14 cellular contexts compared by ENCODE assay signal in the genomic region with DNA sequence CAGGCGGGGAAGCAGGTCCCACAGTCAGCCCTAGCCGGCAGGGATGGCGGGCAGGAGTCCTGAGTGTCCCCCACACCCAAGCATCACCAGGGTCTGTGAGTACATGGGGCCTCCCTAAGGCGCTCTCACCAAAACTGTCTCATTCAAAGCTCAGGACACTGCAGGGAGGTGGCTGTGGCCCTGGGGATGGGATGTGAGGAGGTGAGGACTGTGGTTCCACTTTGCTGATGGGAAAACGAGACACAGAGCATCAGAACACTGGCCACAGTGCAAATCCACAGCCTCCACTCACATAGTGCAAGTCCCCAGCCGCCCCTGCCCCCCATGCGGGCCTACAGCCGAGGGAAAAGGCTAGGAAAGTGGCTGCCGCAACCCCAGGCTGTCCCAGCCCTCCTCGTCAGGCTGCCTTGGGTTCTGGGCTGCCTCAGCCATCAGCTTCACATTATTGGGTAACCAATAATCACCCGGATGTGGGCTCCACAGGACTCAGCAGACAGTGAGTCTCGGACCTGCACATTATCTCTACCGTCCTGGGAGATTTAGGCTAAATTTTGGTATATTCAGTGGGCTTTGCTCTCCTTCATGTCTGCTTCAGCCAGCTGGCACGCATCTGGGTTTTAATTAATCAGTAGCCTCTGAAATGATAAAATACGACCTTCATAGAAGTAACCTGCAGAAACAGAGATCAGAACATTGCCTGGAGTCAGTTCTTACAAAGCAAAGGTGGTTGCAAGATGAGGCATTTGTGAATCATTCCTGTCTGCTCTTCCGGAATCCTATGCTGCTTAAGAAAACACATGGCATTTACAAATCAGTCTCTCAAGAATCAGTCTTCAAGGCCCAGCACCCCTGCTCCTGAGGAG.
"Had no signal": no experiment of that assay in that cellular context is flagged by ENCODE, and none has a peak within 500 bp of the region (broad histone marks: within the 10 kb centered on the region; RNA-seq: fewer than 3 reads in every experiment).

No MANE protein-coding gene starts in this region.

- H3K4me1 Mint-ChIP-seq: activated B cell treated with CpG ODN at 0.5 μM for 24 hours; activated CD4-positive, alpha-beta T cell treated with anti-CD3 and anti-CD28 coated beads, Interleukin-2, amount 10 ng/mL, durations not matched to agents 24 days and 14 days; activated naive CD4-positive, alpha-beta T cell treated with anti-CD3 and anti-CD28 coated beads, Interleukin-2, amount 50 U/mL, for 24 hours; activated T-helper 17 cell treated with anti-CD3 and anti-CD28 coated beads, Interleukin-2, amount 50 U/mL, for 72 hours; memory B cell; T-helper 17 cell had no signal

- H3K4me3 Mint-ChIP-seq: activated B cell treated with CpG ODN at 0.5 μM for 24 hours; activated CD4-positive, alpha-beta T cell treated with anti-CD3 and anti-CD28 coated beads, Interleukin-2, amount 10 ng/mL, durations not matched to agents 24 days and 14 days; activated naive CD4-positive, alpha-beta T cell treated with anti-CD3 and anti-CD28 coated beads, Interleukin-2, amount 50 U/mL, for 24 hours; activated T-helper 17 cell treated with anti-CD3 and anti-CD28 coated beads, Interleukin-2, amount 50 U/mL, for 72 hours; memory B cell; nephron progenitor cell; stimulated activated naive CD8-positive, alpha-beta T cell treated with anti-CD3 and anti-CD28 coated beads, Interleukin-15, Interleukin-2, amounts not matched to agents 100 ng/mL and 50 ng/mL, for 24 hours; T-helper 17 cell had no signal

- H3K9me3 Mint-ChIP-seq: activated naive CD4-positive, alpha-beta T cell treated with anti-CD3 and anti-CD28 coated beads, Interleukin-2, amount 50 U/mL, for 24 hours; activated T-helper 17 cell treated with anti-CD3 and anti-CD28 coated beads, Interleukin-2, amount 50 U/mL, for 72 hours; memory B cell; stimulated activated naive CD8-positive, alpha-beta T cell treated with anti-CD3 and anti-CD28 coated beads, Interleukin-15, Interleukin-2, amounts not matched to agents 100 ng/mL and 50 ng/mL, for 24 hours had no signal

- H3K27ac Mint-ChIP-seq: activated B cell treated with CpG ODN at 0.5 μM for 24 hours; activated CD4-positive, alpha-beta T cell treated with anti-CD3 and anti-CD28 coated beads, Interleukin-2, amount 10 ng/mL, durations not matched to agents 24 days and 14 days; activated naive CD4-positive, alpha-beta T cell treated with anti-CD3 and anti-CD28 coated beads, Interleukin-2, amount 50 U/mL, for 24 hours; activated T-helper 17 cell treated with anti-CD3 and anti-CD28 coated beads, Interleukin-2, amount 50 U/mL, for 72 hours; memory B cell; nephron progenitor cell; stimulated activated naive CD8-positive, alpha-beta T cell treated with anti-CD3 and anti-CD28 coated beads, Interleukin-15, Interleukin-2, amounts not matched to agents 100 ng/mL and 50 ng/mL, for 24 hours; T-helper 17 cell had no signal

- DNase-seq: activated B cell treated with CpG ODN at 0.5 μM for 24 hours; activated CD4-positive, alpha-beta T cell treated with anti-CD3 and anti-CD28 coated beads, Interleukin-2, amount 10 ng/mL, durations not matched to agents 24 days and 14 days; amygdala; nephron progenitor cell; sigmoid colon; stimulated activated CD4-positive, alpha-beta T cell treated with anti-CD3 and anti-CD28 coated beads, Interleukin-12 subunit alpha, Interleukin-12 subunit beta, amount 100 ng/mL, for 4 hours; stimulated activated CD4-positive, alpha-beta T cell treated with anti-CD3 and anti-CD28 coated beads, Interleukin-2, amount 100 ng/mL, for 48 hours; T-helper 17 cell had no signal

- H3K36me3 Mint-ChIP-seq: activated naive CD4-positive, alpha-beta T cell treated with anti-CD3 and anti-CD28 coated beads, Interleukin-2, amount 50 U/mL, for 24 hours; memory B cell had no signal

- H3K27me3 Mint-ChIP-seq: activated CD4-positive, alpha-beta T cell treated with anti-CD3 and anti-CD28 coated beads, Interleukin-2, amount 10 ng/mL, durations not matched to agents 24 days and 14 days had no signal

- ATAC-seq: activated T-helper 17 cell treated with anti-CD3 and anti-CD28 coated beads, Interleukin-2, amount 50 U/mL, for 72 hours; left lobe of liver; T-helper 17 cell had no signal

- FAIRE-seq: endometrium had no signal
